Comparison of ENCODE assay signal across 20 cellular contexts in the genomic region with DNA sequence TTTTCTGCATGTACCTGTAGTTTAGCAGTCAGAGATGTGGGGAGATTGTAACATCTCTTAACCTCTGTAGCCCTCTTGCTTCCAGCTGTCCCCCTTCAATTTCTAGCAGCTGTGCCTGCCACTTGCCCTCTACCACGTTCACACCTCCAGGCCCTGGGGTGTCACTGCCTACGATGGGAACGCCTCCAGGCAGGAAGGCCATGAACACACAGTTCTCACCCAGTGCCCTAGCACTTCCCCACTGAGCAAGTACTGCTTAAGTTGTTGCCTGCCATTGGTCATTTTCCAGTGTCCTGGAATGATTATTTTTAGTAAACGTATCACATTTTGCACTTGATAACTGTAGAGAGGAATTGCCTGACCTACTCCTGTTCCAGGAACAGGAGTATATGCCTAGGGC.
"Had no signal": no experiment of that assay in that cellular context is flagged by ENCODE, and none has a peak within 500 bp of the region (broad histone marks: within the 10 kb centered on the region; RNA-seq: fewer than 3 reads in every experiment).

No MANE protein-coding gene starts in this region.

- H3K27me3 ChIP-seq: ascending aorta, breast epithelium, right lobe of liver, testis, upper lobe of right lung had no signal

- H3K27ac Mint-ChIP-seq: activated naive CD4-positive, alpha-beta T cell treated with anti-CD3 and anti-CD28 coated beads for 36 hours; activated naive CD8-positive, alpha-beta T cell treated with anti-CD3 and anti-CD28 coated beads, Interleukin-2, amount 50 U/mL, for 24 hours; activated T-helper 17 cell treated with anti-CD3 and anti-CD28 coated beads, Interleukin-2, amount 50 U/mL, for 72 hours; endodermal cell; T-helper 2 cell treated with Interferon-gamma antibody and Interleukin-4, amounts not matched to agents 5 μg/mL and 100 μg/mL, for 36 hours had no signal

- H3K9me3 ChIP-seq: ascending aorta, breast epithelium, mucosa of descending colon, prostate gland, testis, upper lobe of right lung had no signal

- H3K27ac ChIP-seq: ascending aorta, breast epithelium, prostate gland, right lobe of liver, testis, upper lobe of right lung had no signal

- FAIRE-seq: frontal cortex had no signal

- DNase-seq: activated CD4-positive, alpha-beta T cell treated with anti-CD3 and anti-CD28 coated beads, Interleukin-2, amount 50 U/mL, for 1 hour; activated naive CD4-positive, alpha-beta T cell treated with anti-CD3 and anti-CD28 coated beads for 36 hours; activated naive CD8-positive, alpha-beta T cell treated with anti-CD3 and anti-CD28 coated beads, Interleukin-2, amount 50 U/mL, for 24 hours; activated T-cell treated with anti-CD3 and anti-CD28 coated beads for 4 hours; endodermal cell; mammary epithelial cell; mucosa of descending colon; naive thymus-derived CD4-positive, alpha-beta T cell; right lobe of liver; stimulated activated naive CD8-positive, alpha-beta T cell treated with anti-CD3 and anti-CD28 coated beads, Interleukin-15, amount 100 ng/mL, for 72 hours; SW 1271; testis; upper lobe of right lung had no signal

- H3K4me1 Mint-ChIP-seq: activated T-helper 17 cell treated with anti-CD3 and anti-CD28 coated beads, Interleukin-2, amount 50 U/mL, for 72 hours had no signal

- H3K4me3 ChIP-seq: ascending aorta, breast epithelium, mucosa of descending colon, prostate gland, right lobe of liver, smooth muscle cell, testis, upper lobe of right lung had no signal

- ATAC-seq: activated naive CD8-positive, alpha-beta T cell treated with anti-CD3 and anti-CD28 coated beads, Interleukin-2, amount 50 U/mL, for 24 hours; activated T-helper 17 cell treated with anti-CD3 and anti-CD28 coated beads, Interleukin-2, amount 50 U/mL, for 72 hours; naive thymus-derived CD4-positive, alpha-beta T cell; right lobe of liver; stimulated activated naive CD8-positive, alpha-beta T cell treated with anti-CD3 and anti-CD28 coated beads, Interleukin-15, amount 100 ng/mL, for 72 hours; upper lobe of right lung had no signal

- H3K4me1 ChIP-seq: ascending aorta, breast epithelium, prostate gland, right lobe of liver had no signal

- H3K4me3 Mint-ChIP-seq: activated naive CD4-positive, alpha-beta T cell treated with anti-CD3 and anti-CD28 coated beads for 36 hours; activated naive CD8-positive, alpha-beta T cell treated with anti-CD3 and anti-CD28 coated beads, Interleukin-2, amount 50 U/mL, for 24 hours; activated T-helper 17 cell treated with anti-CD3 and anti-CD28 coated beads, Interleukin-2, amount 50 U/mL, for 72 hours; endodermal cell; naive thymus-derived CD4-positive, alpha-beta T cell; stimulated activated naive CD8-positive, alpha-beta T cell treated with anti-CD3 and anti-CD28 coated beads, Interleukin-15, amount 100 ng/mL, for 72 hours; T-helper 2 cell treated with Interferon-gamma antibody and Interleukin-4, amounts not matched to agents 5 μg/mL and 100 μg/mL, for 36 hours had no signal

- H3K36me3 ChIP-seq: breast epithelium, prostate gland, right lobe of liver had no signal
